In the genomic region with DNA sequence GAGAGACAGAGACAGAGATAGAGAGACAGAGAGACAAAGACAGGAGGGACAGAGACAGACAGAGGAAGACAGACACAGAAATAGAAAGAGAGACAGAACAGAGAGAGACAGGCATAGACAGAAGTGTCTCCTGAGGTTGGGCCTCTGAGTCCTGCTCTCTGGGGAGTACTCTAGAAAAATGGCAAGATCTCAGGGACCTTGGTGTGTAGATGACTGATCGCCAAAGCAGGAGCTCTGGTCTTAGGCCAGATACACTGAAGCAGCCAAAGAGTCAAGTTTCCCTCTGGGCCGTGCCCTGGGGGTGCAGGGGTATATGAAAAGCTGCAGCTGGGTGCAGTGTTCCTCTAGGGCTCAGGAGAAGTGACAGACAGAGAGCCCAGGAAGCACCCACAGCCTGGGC, we compare ENCODE assay signal across 13 cellular contexts.
DNase-seq lines count a peak whose midpoint lies in the region; ATAC-seq, FAIRE-seq and TF ChIP-seq lines count a peak whose summit lies in the region.
"Had no signal": no experiment of that assay in that cellular context is flagged by ENCODE, and none has a peak within 500 bp of the region (broad histone marks: within the 10 kb centered on the region; RNA-seq: fewer than 3 reads in every experiment).

No MANE protein-coding gene starts in this region.

- 82% methylated on average over 2 of the region's 2 CpGs; no CpG with 5 or more reads in 1 of the 2 experiments for WGBS in H1 (ENCODE audit: extremely low coverage in 1 of 2, insufficient coverage in 1 of 2, insufficient read length in 1 of 2, insufficient replicate concordance in 2 of 2, low coverage in 1 of 2, low lambda C conversion rate in 2 of 2, missing lambda C conversion rate in 1 of 2), 2 experiments

- no peaks in the 10 kb centered on the region for H3K9me2 ChIP-seq in PC-3 (replicated peaks; ENCODE audit: low read length)

- no peak for TF ChIP-seq EP300 in H1 (IDR thresholded peaks at IDR 0.05; ENCODE audit: borderline replicate concordance in 1 of 2, low read depth in 2 of 2, low read length in 2 of 2)

- H2BK20ac ChIP-seq in H1 (ENCODE audit: low read length): no peak overlapping the region

- no peak overlapping the region for H4K8ac ChIP-seq in H1 (ENCODE audit: extremely low read depth, insufficient read depth, low read length)

- 0 out of 2 replicates have a peak overlapping the region, but pooled peaks have one; percentile 33 for H2AFZ ChIP-seq in PC-3 (ENCODE audit: low read length)
- H2AFZ ChIP-seq in H1 (ENCODE audit: low read length): 0 out of 2 replicates have a peak overlapping the region, but pooled peaks have one; percentile 38

- ATAC-seq in PC-3 (no peak), upper lobe of right lung (peak; percentile 37)
- ATAC-seq: activated CD4-positive, alpha-beta T cell treated with anti-CD3 and anti-CD28 coated beads for 36 hours had no signal

- H3K4me3 ChIP-seq in PC-3 (ENCODE audit: low read length) (no peak overlapping the region), H1 (ENCODE audit: extremely low read depth in 1 of 4, insufficient read depth in 2 of 4, low read depth in 3 of 4, low read length in 4 of 4) (no peak overlapping the region), upper lobe of right lung (no peak overlapping the region)

- no peak overlapping the region for H3K56ac ChIP-seq in H1 (replicated peaks; ENCODE audit: insufficient read length, low read depth, low read length)

- POLR2A ChIA-PET in PC-3 (lab: Charles Lee; ENCODE audit: unreplicated experiment): interaction anchor here (0.6 kb wide), 1 partner anchor 63 kb away, joined by 3 read pairs; no protein-coding TSS in a partner anchor
- POLR2A ChIA-PET in H1 (lab: Charles Lee; ENCODE audit: partially characterized antibody): no interaction called here

- no peaks in the 10 kb centered on the region for H3K9me3 Mint-ChIP-seq in nephron
- H3K9me3 Mint-ChIP-seq: activated naive CD4-positive, alpha-beta T cell treated with anti-CD3 and anti-CD28 coated beads for 36 hours; IgD-negative memory B cell had no signal

- H3K4me1 ChIP-seq in PC-3 (ENCODE audit: insufficient read depth, low read length) (peaks cover 14% of the 10 kb centered on the region), H1 (replicated peaks in 1 of 4; ENCODE audit: control insufficient read depth in 3 of 4, insufficient read depth in 4 of 4, low read length in 3 of 4) (no peaks in the 10 kb centered on the region), upper lobe of right lung (peaks cover 4% of the 10 kb centered on the region)

- H3K27ac ChIP-seq in PC-3 (ENCODE audit: low read length) (no peak overlapping the region), H1 (ENCODE audit: low read depth, low read length) (no peak overlapping the region), upper lobe of right lung (peak overlapping the region; percentile 77)

- H3K36me3 Mint-ChIP-seq in nephron (ENCODE audit: low read depth): no peaks in the 10 kb centered on the region
- H3K36me3 Mint-ChIP-seq: IgD-negative memory B cell had no signal

- H3K27ac Mint-ChIP-seq in nephron: peak overlapping the region in 2 of 3 experiments; percentile 10 to 34
- H3K27ac Mint-ChIP-seq: activated CD4-positive, alpha-beta T cell treated with anti-CD3 and anti-CD28 coated beads for 36 hours; activated naive CD4-positive, alpha-beta T cell treated with anti-CD3 and anti-CD28 coated beads for 36 hours had no signal

- H2BK5ac ChIP-seq in H1 (ENCODE audit: low read depth, low read length): no peak overlapping the region

- H2BK15ac ChIP-seq in H1 (ENCODE audit: low read length): no peak overlapping the region

- FAIRE-seq in H1 (lab: Jason Lieb, UNC): no peak
- FAIRE-seq: GM18507, kidney had no signal

- CTCF ChIA-PET in PC-3 (lab: Charles Lee) (interaction anchor here (0.6 kb wide), 1 partner anchor 9 kb away, joined by 3 read pairs; no protein-coding TSS in a partner anchor), H1 (lab: Charles Lee; ENCODE audit: partially characterized antibody) (interaction anchor here (0.7 to 1.5 kb wide), 5 partner anchors 8 to 98 kb away, joined by 3 to 5 read pairs (median 3); no protein-coding TSS in a partner anchor)

- no peak overlapping the region for H3K14ac ChIP-seq in H1 (ENCODE audit: insufficient read length)

- H2AK5ac ChIP-seq in H1 (ENCODE audit: low read depth, low read length): no peak overlapping the region

- DNase-seq in PC-3 (no peak), H1 (ENCODE audit: low read depth in 1 of 2, low spot score in 2 of 2) (no peak), upper lobe of right lung (no peak), SW 1271 (lab: John Stamatoyannopoulos, UW) (no peak), SK-N-DZ (ENCODE audit: low spot score) (no peak), NCI-H510A (lab: John Stamatoyannopoulos, UW) (no peak)
- DNase-seq: activated CD4-positive, alpha-beta T cell treated with anti-CD3 and anti-CD28 coated beads for 36 hours; activated naive CD4-positive, alpha-beta T cell treated with anti-CD3 and anti-CD28 coated beads for 36 hours; DMS153 had no signal

- H3K23me2 ChIP-seq in H1 (ENCODE audit: low read depth, low read length): no peaks in the 10 kb centered on the region

- H3K9me3 ChIP-seq in PC-3 (ENCODE audit: low read length) (no peaks in the 10 kb centered on the region), H1 (ENCODE audit: insufficient read depth in 2 of 2, low read depth in 1 of 2, low read length in 1 of 2) (no peaks in the 10 kb centered on the region), upper lobe of right lung (no peaks in the 10 kb centered on the region)

- H3K36me3 ChIP-seq in PC-3 (ENCODE audit: low read depth, low read length) (no peaks in the 10 kb centered on the region), H1 (ENCODE audit: control insufficient read depth in 2 of 4, insufficient read depth in 4 of 4, low read length in 3 of 4) (no peaks in the 10 kb centered on the region), upper lobe of right lung (no peaks in the 10 kb centered on the region)

- H3K4me3 Mint-ChIP-seq in nephron: no peak overlapping the region
- H3K4me3 Mint-ChIP-seq: activated CD4-positive, alpha-beta T cell treated with anti-CD3 and anti-CD28 coated beads for 36 hours; activated naive CD4-positive, alpha-beta T cell treated with anti-CD3 and anti-CD28 coated beads for 36 hours had no signal

- TF ChIP-seq RAD21 in H1 (IDR thresholded peaks at IDR 0.05 in 1 of 2, conservative IDR thresholded peaks at IDR 0.05 in 1 of 2; ENCODE audit: low read depth in 2 of 2, low read length in 2 of 2): no peak

- H2BK12ac ChIP-seq in H1 (ENCODE audit: low read depth, low read length): no peak overlapping the region

- TF ChIP-seq POLR2A in H1 (IDR thresholded peaks at IDR 0.05; ENCODE audit: control extremely low read depth in 1 of 2, low read depth in 2 of 2, low read length in 2 of 2): no peak

- H3K4me2 ChIP-seq in PC-3 (ENCODE audit: low read length) (no peak overlapping the region), H1 (ENCODE audit: insufficient read depth in 1 of 2, low read depth in 2 of 2, low read length in 2 of 2) (no peak overlapping the region)

- intact Hi-C loops in PC-3 (cut with micrococcal nuclease): no loop called here
- intact Hi-C loops in upper lobe of right lung (cut with DNase I): no loop called here

- no peaks in the 10 kb centered on the region for H3K27me3 ChIP-seq in PC-3 (ENCODE audit: low read length)
- no peaks in the 10 kb centered on the region for H3K27me3 ChIP-seq in H1 (replicated peaks in 1 of 4; ENCODE audit: control insufficient read depth in 3 of 4, extremely low read depth in 1 of 4, insufficient read depth in 3 of 4, low read length in 3 of 4)
- H3K27me3 ChIP-seq in upper lobe of right lung: no peaks in the 10 kb centered on the region

- H3K79me2 ChIP-seq in PC-3 (ENCODE audit: low read length) (no peaks in the 10 kb centered on the region), H1 (ENCODE audit: control insufficient read depth in 1 of 2, insufficient read depth in 2 of 2, low read length in 2 of 2) (no peaks in the 10 kb centered on the region)

- BruUV-seq in PC-3 (replicated peaks; lab: Mats Ljungman, UMichigan): no TSS peak

- no peak overlapping the region for H3K18ac ChIP-seq in H1 (ENCODE audit: extremely low read depth, low read length)

- peaks cover 3% of the 10 kb centered on the region for H3K27me3 Mint-ChIP-seq in nephron (ENCODE audit: low read depth)
- H3K27me3 Mint-ChIP-seq: IgD-negative memory B cell had no signal

- H3K9ac ChIP-seq in PC-3 (ENCODE audit: low read length) (no peak overlapping the region), H1 (replicated peaks in 1 of 4; ENCODE audit: extremely low read depth in 1 of 4, low read depth in 3 of 4, low read length in 3 of 4) (no peak overlapping the region)

- no peak overlapping the region for H4K5ac ChIP-seq in H1 (ENCODE audit: insufficient read length, low read depth, low read length)

- no peak overlapping the region for H2BK120ac ChIP-seq in H1 (replicated peaks; ENCODE audit: low read depth, low read length)

- H4K91ac ChIP-seq in H1 (replicated peaks; ENCODE audit: insufficient read length, low read length): no peak overlapping the region

- H4K20me1 ChIP-seq in PC-3 (ENCODE audit: low read length) (no peaks in the 10 kb centered on the region), H1 (replicated peaks in 1 of 2; ENCODE audit: control insufficient read depth in 1 of 2, insufficient read depth in 2 of 2, low read length in 2 of 2) (no peaks in the 10 kb centered on the region)

- TF ChIP-seq CTCF in PC-3 (conservative IDR thresholded peaks at IDR 0.05; ENCODE audit: low read depth, low read length) (no peak), H1 (IDR thresholded peaks at IDR 0.05; ENCODE audit: control extremely low read depth in 1 of 3, insufficient read depth in 1 of 3, low read depth in 1 of 3, low read length in 3 of 3) (no peak), nephron (IDR thresholded peaks at IDR 0.05; ENCODE audit: unreplicated experiment in 3 of 3) (no peak), upper lobe of right lung (IDR thresholded peaks at IDR 0.05) (no peak)

- H3F3A ChIP-seq in PC-3 (ENCODE audit: low read length, unreplicated experiment): no peaks in the 10 kb centered on the region

- peaks cover 16% of the 10 kb centered on the region for H3K4me1 Mint-ChIP-seq in nephron
- H3K4me1 Mint-ChIP-seq: activated CD4-positive, alpha-beta T cell treated with anti-CD3 and anti-CD28 coated beads for 36 hours had no signal

- no peak overlapping the region for H3K23ac ChIP-seq in H1 (ENCODE audit: insufficient read length)

- no peaks in the 10 kb centered on the region for H3K79me1 ChIP-seq in H1 (ENCODE audit: low read depth, low read length)

- no peak overlapping the region for H3K4ac ChIP-seq in H1 (replicated peaks; ENCODE audit: insufficient read length, low read depth, low read length)

TF ChIP-seq in H1, 55 proteins besides CTCF, POLR2A, EP300 and RAD21 (continues in another document):
- TF ChIP-seq TAF1 (IDR thresholded peaks at IDR 0.05; ENCODE audit: low read depth, low read length): no peak
- TF ChIP-seq CTBP2 (IDR thresholded peaks at IDR 0.05; ENCODE audit: borderline replicate concordance, insufficient read depth, insufficient read length, low read length): no peak
- TF ChIP-seq ZNF274 (IDR thresholded peaks at IDR 0.05; ENCODE audit: borderline replicate concordance, extremely low read depth, low read length): no peak
